In genomic region chr18:62437520-62438329, GRCh38 we compare ENCODE assay signal across 10 cellular contexts.
DNase-seq lines count a peak whose midpoint lies in the region; ATAC-seq and TF ChIP-seq lines count a peak whose summit lies in the region.
"Had no signal": no experiment of that assay in that cellular context is flagged by ENCODE, and none has a peak within 500 bp of the region (broad histone marks: within the 10 kb centered on the region; RNA-seq: fewer than 3 reads in every experiment).

No MANE protein-coding gene starts in this region.

- H4K91ac ChIP-seq in mesenchymal stem cell (ENCODE audit: low read length) = no peak overlapping the region

- no peak overlapping the region for H3K27ac ChIP-seq in mesenchymal stem cell (ENCODE audit: low read length, poor library complexity, severe bottlenecking)

- no peak overlapping the region for H2BK5ac ChIP-seq in mesenchymal stem cell (ENCODE audit: low read depth, low read length, poor library complexity, severe bottlenecking)

- peaks cover 8% of the 10 kb centered on the region for H3K4me1 Mint-ChIP-seq in chondrocyte (ENCODE audit: low read depth)
- H3K4me1 Mint-ChIP-seq in effector memory CD8-positive, alpha-beta T cell (ENCODE audit: low read depth in 2 of 2) = no peaks in the 10 kb centered on the region

- H2AFZ ChIP-seq in mesenchymal stem cell (ENCODE audit: low read depth, low read length) = no peak overlapping the region

- no peaks in the 10 kb centered on the region for H3K4me1 ChIP-seq in mesenchymal stem cell (ENCODE audit: control insufficient read depth, insufficient read depth, low read depth, low read length)

- no peak overlapping the region for H2AK5ac ChIP-seq in mesenchymal stem cell (ENCODE audit: low read length, severe bottlenecking)

- no peak overlapping the region for H4K8ac ChIP-seq in mesenchymal stem cell (ENCODE audit: low read length)

- H3K4ac ChIP-seq in mesenchymal stem cell (ENCODE audit: low read depth in 1 of 2, low read length in 2 of 2) = no peak overlapping the region

- no peak for TF ChIP-seq CTCF in AG10803 (conservative IDR thresholded peaks at IDR 0.05; ENCODE audit: low read length)
- no peak for TF ChIP-seq CTCF in chondrocyte (IDR thresholded peaks at IDR 0.05)

- H3K79me1 ChIP-seq in mesenchymal stem cell (replicated peaks; ENCODE audit: low read length, poor library complexity, severe bottlenecking) = no peaks in the 10 kb centered on the region

- H3K4me3 ChIP-seq in AG10803 (ENCODE audit: low read length) (peak overlapping the region; percentile 20; the same call in 1 of the 2 replicates), mesenchymal stem cell (ENCODE audit: insufficient read depth in 1 of 2, low read depth in 1 of 2, low read length in 2 of 2) (peak overlapping the region in 1 of 2 experiments; percentile 62)

- no peak overlapping the region for H2BK12ac ChIP-seq in mesenchymal stem cell (ENCODE audit: low read length in 2 of 2)

- no peak overlapping the region for H3K14ac ChIP-seq in mesenchymal stem cell (ENCODE audit: low read length in 2 of 2)

- peak; percentile 29 for DNase-seq in AG10803 (ENCODE audit: low read depth)
- DNase-seq in chondrocyte (ENCODE audit: low spot score) = no peak
- DNase-seq in mesenchymal stem cell = no peak
- no peak for DNase-seq in kidney glomerular epithelial cell (lab: John Stamatoyannopoulos, UW)
- DNase-seq in effector memory CD8-positive, alpha-beta T cell = no peak
- DNase-seq: activated T-cell treated with anti-CD3 and anti-CD28 coated beads, Interleukin-2, amount 50 U/mL, for 1 hour had no signal

- no peaks in the 10 kb centered on the region for H3K9me3 ChIP-seq in mesenchymal stem cell (ENCODE audit: control insufficient read depth, low read length)

- no peak overlapping the region for H3K4me2 ChIP-seq in mesenchymal stem cell (ENCODE audit: low read length, poor library complexity, severe bottlenecking)

- 73% methylated on average over 18 of the region's 18 CpGs for WGBS in mesenchymal stem cell

- no peaks in the 10 kb centered on the region for H3K27me3 ChIP-seq in mesenchymal stem cell (ENCODE audit: control insufficient read depth in 1 of 2, insufficient read depth in 1 of 2, low read length in 2 of 2)

- no peaks in the 10 kb centered on the region for H3K9me3 Mint-ChIP-seq in chondrocyte (ENCODE audit: low read depth)
- H3K9me3 Mint-ChIP-seq in effector memory CD8-positive, alpha-beta T cell = no peaks in the 10 kb centered on the region
- H3K9me3 Mint-ChIP-seq: CD8-positive, alpha-beta T cell had no signal

- no peak overlapping the region for H2BK120ac ChIP-seq in mesenchymal stem cell (ENCODE audit: low read depth, low read length)

- H3K23ac ChIP-seq in mesenchymal stem cell (ENCODE audit: low read length in 2 of 2) = no peak overlapping the region

- no peak overlapping the region for H3K18ac ChIP-seq in mesenchymal stem cell (ENCODE audit: low read depth in 1 of 2, low read length in 2 of 2)

- H3K9ac ChIP-seq in mesenchymal stem cell (ENCODE audit: low read length) = peak overlapping the region; percentile 88

- H3K36me3 Mint-ChIP-seq in chondrocyte (ENCODE audit: low read depth) = no peaks in the 10 kb centered on the region
- peaks cover 3% of the 10 kb centered on the region for H3K36me3 Mint-ChIP-seq in effector memory CD8-positive, alpha-beta T cell (ENCODE audit: insufficient read depth)
- H3K36me3 Mint-ChIP-seq: CD8-positive, alpha-beta T cell had no signal

- H3K4me3 Mint-ChIP-seq in chondrocyte (ENCODE audit: unreplicated experiment) = no peak overlapping the region
- no peak overlapping the region for H3K4me3 Mint-ChIP-seq in effector memory CD8-positive, alpha-beta T cell
- H3K4me3 Mint-ChIP-seq: CD8-positive, alpha-beta T cell had no signal

- H3K27ac Mint-ChIP-seq in chondrocyte (ENCODE audit: unreplicated experiment) = peak overlapping the region; percentile 74
- no peak overlapping the region for H3K27ac Mint-ChIP-seq in effector memory CD8-positive, alpha-beta T cell
- H3K27ac Mint-ChIP-seq: CD8-positive, alpha-beta T cell had no signal

- no peak overlapping the region for H2BK15ac ChIP-seq in mesenchymal stem cell (ENCODE audit: low read depth, poor library complexity, severe bottlenecking)

- ATAC-seq in HG03432 (IDR thresholded peaks at IDR 0.05; ENCODE audit: unreplicated experiment) (peak; percentile 77), GM18858 (IDR thresholded peaks at IDR 0.05; ENCODE audit: unreplicated experiment) (no peak), GM21737 (IDR thresholded peaks at IDR 0.05; ENCODE audit: unreplicated experiment) (no peak)
- no peak for ATAC-seq in effector memory CD8-positive, alpha-beta T cell (replicated peaks)
- ATAC-seq: CD8-positive, alpha-beta T cell had no signal

- H3K36me3 ChIP-seq in mesenchymal stem cell (ENCODE audit: control insufficient read depth in 1 of 2, insufficient read depth in 2 of 2, low read depth in 1 of 2, low read length in 2 of 2) = no peaks in the 10 kb centered on the region

- peaks cover 6% of the 10 kb centered on the region for H3K27me3 Mint-ChIP-seq in chondrocyte (ENCODE audit: low read depth)
- H3K27me3 Mint-ChIP-seq in effector memory CD8-positive, alpha-beta T cell = peaks cover 11 to 32% of the 10 kb centered on the region in 2 donors
